20 cellular contexts compared by ENCODE assay signal in genomic region chr15:101332061-101332467, GRCh38. TPM values are rescaled to one million over a fixed set of nuclear protein-coding genes. Genes with fewer than 3 reads are reported as not detected.
DNase-seq lines count a peak whose midpoint lies in the region; ATAC-seq and TF ChIP-seq lines count a peak whose summit lies in the region.
"Had no signal": no experiment of that assay in that cellular context is flagged by ENCODE, and none has a peak within 500 bp of the region (broad histone marks: within the 10 kb centered on the region; RNA-seq: fewer than 3 reads in every experiment).

No MANE protein-coding gene starts in this region.

- H3K36me3 ChIP-seq in stomach, result peaks cover 0 to 13% (median 0%) of the 10 kb centered on the region in 4 donors
- H3K36me3 ChIP-seq: HAP-1, SJCRH30 had no signal

- no peak for TF ChIP-seq EP300 in stomach (IDR thresholded peaks at IDR 0.05)

- DNase-seq in activated naive CD8-positive, alpha-beta T cell treated with anti-CD3 and anti-CD28 coated beads, Interleukin-2, amount 50 U/mL, for 24 hours, result no peak
- DNase-seq in NCI-H69 (lab: John Stamatoyannopoulos, UW) (peak; percentile 13), left lobe of liver (ENCODE audit: low spot score) (no peak), stomach (peak; percentile 42), NCI-H2227 treated with DMSO at 0.1 percent for 48 hours (lab: John Stamatoyannopoulos, UW) (no peak), SIG-M5 (lab: John Stamatoyannopoulos, UW) (no peak)
- DNase-seq: IMR-90, Karpas-422, MM.1S, NCI-H1105, NCI-H1694, NCI-H2107, NCI-H226, NCI-H526 treated with DMSO at 0.1 percent for 48 hours, OCI-M1, RPMI8226, SJCRH30 had no signal

- no peak for TF ChIP-seq CTCF in stomach (IDR thresholded peaks at IDR 0.05)

- H3K4me3 ChIP-seq in stomach, result no peak overlapping the region
- H3K4me3 ChIP-seq: HAP-1, SJCRH30 had no signal

- H3K4me3 Mint-ChIP-seq in activated naive CD8-positive, alpha-beta T cell, result no peak overlapping the region
- H3K4me3 Mint-ChIP-seq in activated naive CD8-positive, alpha-beta T cell treated with anti-CD3 and anti-CD28 coated beads, Interleukin-2, amount 50 U/mL, for 24 hours, result no peak overlapping the region
- H3K4me3 Mint-ChIP-seq: CD14-positive monocyte had no signal

- peaks cover 4% of the 10 kb centered on the region for H3K9me3 Mint-ChIP-seq in activated naive CD8-positive, alpha-beta T cell (ENCODE audit: low read depth)
- peaks cover 27% of the 10 kb centered on the region for H3K9me3 Mint-ChIP-seq in activated naive CD8-positive, alpha-beta T cell treated with anti-CD3 and anti-CD28 coated beads, Interleukin-2, amount 50 U/mL, for 24 hours

- 83 to 95% (median 90%) methylated on average over 6 to 7 of the region's 7 CpGs for WGBS in stomach, 5 donors

- no peak for ATAC-seq in activated naive CD8-positive, alpha-beta T cell treated with anti-CD3 and anti-CD28 coated beads, Interleukin-2, amount 50 U/mL, for 24 hours
- peak; percentile 5 for ATAC-seq in left lobe of liver

- no peaks in the 10 kb centered on the region for H3K4me1 ChIP-seq in stomach
- H3K4me1 ChIP-seq: SJCRH30 had no signal

- TF ChIP-seq POLR2A in stomach (IDR thresholded peaks at IDR 0.05), result no peak

- intact Hi-C loops in stomach (cut with DNase I; ENCODE audit: low total_unique reads), result no loop called here

- peaks cover 3% of the 10 kb centered on the region for H3K36me3 Mint-ChIP-seq in activated naive CD8-positive, alpha-beta T cell
- H3K36me3 Mint-ChIP-seq in activated naive CD8-positive, alpha-beta T cell treated with anti-CD3 and anti-CD28 coated beads, Interleukin-2, amount 50 U/mL, for 24 hours (ENCODE audit: low read depth), result peaks cover 5% of the 10 kb centered on the region

- H3K4me1 Mint-ChIP-seq in activated naive CD8-positive, alpha-beta T cell (ENCODE audit: low read depth), result peaks cover 14% of the 10 kb centered on the region
- H3K4me1 Mint-ChIP-seq in activated naive CD8-positive, alpha-beta T cell treated with anti-CD3 and anti-CD28 coated beads, Interleukin-2, amount 50 U/mL, for 24 hours, result peaks cover 17% of the 10 kb centered on the region
- H3K4me1 Mint-ChIP-seq: CD14-positive monocyte had no signal

- H3K27ac Mint-ChIP-seq in activated naive CD8-positive, alpha-beta T cell, result peak overlapping the region; percentile 16
- H3K27ac Mint-ChIP-seq in activated naive CD8-positive, alpha-beta T cell treated with anti-CD3 and anti-CD28 coated beads, Interleukin-2, amount 50 U/mL, for 24 hours, result no peak overlapping the region
- H3K27ac Mint-ChIP-seq: CD14-positive monocyte had no signal

- H3K27ac ChIP-seq in stomach, result no peak overlapping the region
- H3K27ac ChIP-seq: SJCRH30 had no signal

- H3K9me3 ChIP-seq in stomach, result no peaks in the 10 kb centered on the region

- H3K27me3 Mint-ChIP-seq in activated naive CD8-positive, alpha-beta T cell, result no peaks in the 10 kb centered on the region
- peaks cover 4% of the 10 kb centered on the region for H3K27me3 Mint-ChIP-seq in activated naive CD8-positive, alpha-beta T cell treated with anti-CD3 and anti-CD28 coated beads, Interleukin-2, amount 50 U/mL, for 24 hours

- H3K27me3 ChIP-seq in stomach, result peaks cover 0 to 6% (median 0%) of the 10 kb centered on the region in 3 donors
- H3K27me3 ChIP-seq: SJCRH30 had no signal

RNA-seq across cellular contexts. Expression of gene SNRPA1, which starts 37.0 kb away (rescaled TPM):
- total RNA-seq in left lobe of liver (22.2 TPM), stomach (10 to 100 TPM in 4 of 5 donors, 1 to 10 TPM in 1; 3.5 to 75.6 (median 32.1) TPM)
- polyA plus RNA-seq in stomach, result 10 to 100 TPM; 58.9 to 61.7 (median 59.1) TPM

RNA-seq across cellular contexts. Expression of gene SELENOS, which starts 54.8 kb away (rescaled TPM):
- total RNA-seq in left lobe of liver (33.9 TPM), stomach (100 to 1,000 TPM in 1 of 5 donors, 10 to 100 TPM in 4; 71.7 to 184 (median 86.9) TPM)
- polyA plus RNA-seq in stomach, result 10 to 100 TPM; 37.4 to 67.2 (median 62.9) TPM

Comparison
In these comparisons a context has a peak if more than half of its experiments do, and no peak if none do; other contexts are left out.
1. DNase-seq: peak in NCI-H69 (single experiment) and stomach (single experiment); none in activated naive CD8-positive, alpha-beta T cell treated with anti-CD3 and anti-CD28 coated beads, Interleukin-2, amount 50 U/mL, for 24 hours (single experiment), left lobe of liver (single experiment), NCI-H2227 treated with DMSO at 0.1 percent for 48 hours (single experiment) and SIG-M5 (single experiment).